ENCODE assay signal across 8 cellular contexts in the genomic region with DNA sequence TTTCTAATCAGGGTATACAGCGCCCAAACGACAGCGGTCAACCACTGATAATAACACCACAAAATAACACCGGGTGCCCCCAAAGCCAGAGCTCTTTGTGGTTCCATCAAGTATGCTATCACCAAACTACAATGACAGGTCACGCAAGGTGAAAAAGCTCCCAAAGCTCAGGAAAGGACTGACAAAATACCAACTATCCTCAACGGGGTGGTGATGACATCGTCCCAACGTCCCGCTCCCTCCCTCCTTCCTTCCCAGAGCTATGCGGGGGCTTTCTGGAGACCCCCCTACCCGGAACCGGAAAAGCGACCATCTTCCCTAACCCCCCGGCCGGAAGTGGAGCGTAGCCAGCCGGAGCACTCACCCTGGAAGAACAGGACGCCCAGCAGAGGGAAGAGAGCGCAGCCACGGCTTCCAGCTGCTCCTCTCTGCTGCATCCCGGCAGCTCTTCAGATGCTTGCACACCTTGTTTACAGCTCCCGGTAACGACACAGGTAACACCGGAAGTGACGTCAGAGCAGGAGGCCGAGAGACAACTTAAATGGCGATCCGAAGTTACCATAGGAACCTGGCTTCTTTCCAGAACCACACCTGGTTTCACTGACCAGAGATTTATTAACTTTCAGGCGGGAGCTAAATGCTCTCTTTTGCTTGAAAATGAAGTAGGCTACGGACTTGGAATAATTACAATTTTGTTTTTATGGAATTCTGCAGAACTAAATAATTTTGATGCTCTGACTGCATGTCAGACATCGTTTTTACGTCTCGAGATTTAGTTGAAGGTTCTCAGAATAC. TPM values are rescaled to one million over a fixed set of nuclear protein-coding genes. Genes with fewer than 3 reads are reported as not detected.
A peak's percentile ranks its signal among the peaks of the same experiment; 100 is the strongest.
DNase-seq lines count a peak whose midpoint lies in the region; ATAC-seq and TF ChIP-seq lines count a peak whose summit lies in the region.

A gene with protein sequence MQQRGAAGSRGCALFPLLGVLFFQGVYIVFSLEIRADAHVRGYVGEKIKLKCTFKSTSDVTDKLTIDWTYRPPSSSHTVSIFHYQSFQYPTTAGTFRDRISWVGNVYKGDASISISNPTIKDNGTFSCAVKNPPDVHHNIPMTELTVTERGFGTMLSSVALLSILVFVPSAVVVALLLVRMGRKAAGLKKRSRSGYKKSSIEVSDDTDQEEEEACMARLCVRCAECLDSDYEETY (minus strand): TSS at position 508 of the 795 bp plus-strand sequence. CDS start 71 bp downstream, at position 437.

- WGBS in liver: 3% methylated on average over 33 of the region's 33 CpGs

- H3K27ac ChIP-seq in duodenal mucosa (ENCODE audit: low read depth, low read length) (peak within 1 kb of the TSS; percentile 78), liver (ENCODE audit: low read depth in 1 of 2, low read length in 2 of 2) (peak within 1 kb of the TSS; percentile 95)

- peaks cover 49% of the 10 kb centered on the region for H3K4me1 Mint-ChIP-seq in activated CD8-positive, alpha-beta T cell treated with anti-CD3 and anti-CD28 coated beads for 36 hours (ENCODE audit: low read depth)

- TF ChIP-seq CTCF in activated CD8-positive, alpha-beta T cell treated with anti-CD3 and anti-CD28 coated beads for 36 hours (IDR thresholded peaks at IDR 0.05): no peak
- no peak for TF ChIP-seq CTCF in liver (IDR thresholded peaks at IDR 0.05; ENCODE audit: low read depth, low read length, missing input control)

- peak within 1 kb of the TSS; percentile 93 for H3K4me3 Mint-ChIP-seq in activated CD8-positive, alpha-beta T cell treated with anti-CD3 and anti-CD28 coated beads for 36 hours

- POLR2A ChIA-PET in activated CD8-positive, alpha-beta T cell treated with anti-CD3 and anti-CD28 coated beads for 36 hours (lab: Charles Lee): interaction anchor here (0.7 to 2.8 kb wide), 24 partner anchors 9 to 94 kb away, joined by 3 to 39 read pairs (median 4); a partner anchor contains a TSS

- H3K36me3 Mint-ChIP-seq in activated CD8-positive, alpha-beta T cell treated with anti-CD3 and anti-CD28 coated beads for 36 hours (ENCODE audit: low read depth): peaks cover 38% of the 10 kb centered on the region

- H3K36me3 ChIP-seq in duodenal mucosa (ENCODE audit: control insufficient read depth in 1 of 2, insufficient read depth in 2 of 2, low read length in 2 of 2) (peaks cover 0 to 2% of the 10 kb centered on the region in 2 donors), liver (ENCODE audit: control insufficient read depth in 4 of 4, insufficient read depth in 3 of 4, low read depth in 1 of 4, low read length in 3 of 4) (peaks cover under 1 to 2% (median 1%) of the 10 kb centered on the region in 4 donors)

- no peaks in the 10 kb centered on the region for H3K27me3 Mint-ChIP-seq in activated CD8-positive, alpha-beta T cell treated with anti-CD3 and anti-CD28 coated beads for 36 hours

- peak within 1 kb of the TSS; percentile 85 to 88 for H3K4me3 ChIP-seq in duodenal mucosa (ENCODE audit: low read depth in 1 of 2, low read length in 2 of 2)
- H3K4me3 ChIP-seq in liver (ENCODE audit: low read depth in 1 of 3, low read length in 3 of 3): peak within 1 kb of the TSS; percentile 82 to 98 (median 91)

- H3K4me1 ChIP-seq in duodenal mucosa (ENCODE audit: control insufficient read depth in 1 of 2, insufficient read depth in 2 of 2, low read length in 2 of 2): peaks cover 10 to 13% of the 10 kb centered on the region in 2 donors
- peaks cover 3 to 7% (median 4%) of the 10 kb centered on the region in 4 donors for H3K4me1 ChIP-seq in liver (ENCODE audit: control insufficient read depth in 4 of 4, insufficient read depth in 4 of 4, low read length in 3 of 4)

- intact Hi-C loops in activated CD8-positive, alpha-beta T cell treated with anti-CD3 and anti-CD28 coated beads for 36 hours (cut with micrococcal nuclease): loop anchor here (5.0 kb wide), 1 partner anchor 35 kb away; no protein-coding TSS in a partner anchor

- peak within 1 kb of the TSS; percentile 99 for H3K27ac Mint-ChIP-seq in activated CD8-positive, alpha-beta T cell treated with anti-CD3 and anti-CD28 coated beads for 36 hours

- no peaks in the 10 kb centered on the region for H3K9me3 Mint-ChIP-seq in activated CD8-positive, alpha-beta T cell treated with anti-CD3 and anti-CD28 coated beads for 36 hours

- ATAC-seq in GM19035 (IDR thresholded peaks at IDR 0.05; ENCODE audit: unreplicated experiment): peak; percentile 87
- ATAC-seq in HG03558 (IDR thresholded peaks at IDR 0.05; ENCODE audit: extremely low read depth, unreplicated experiment): peak; percentile 51
- ATAC-seq in activated CD8-positive, alpha-beta T cell treated with anti-CD3 and anti-CD28 coated beads for 36 hours: peak; percentile 72

- in situ Hi-C loops in ACHN (cut with HindIII; ENCODE audit: low pct_ligation_motif_present, low pct_unique_long_range_greater_than_20kb, low sequenced_read_pairs): no loop called here

- CTCF ChIA-PET in activated CD8-positive, alpha-beta T cell treated with anti-CD3 and anti-CD28 coated beads for 36 hours (lab: Charles Lee): interaction anchor here (0.7 to 4.0 kb wide), 16 partner anchors 9 to 352 kb away, joined by 3 to 24 read pairs (median 4); a partner anchor contains a TSS

- H3K9me3 ChIP-seq in duodenal mucosa (ENCODE audit: control insufficient read depth in 1 of 2, low read length in 2 of 2) (no peaks in the 10 kb centered on the region), liver (ENCODE audit: control insufficient read depth in 4 of 4, low read length in 3 of 4) (no peaks in the 10 kb centered on the region)

- H3K9ac ChIP-seq in duodenal mucosa (ENCODE audit: low read depth in 1 of 2, low read length in 2 of 2) (peak within 1 kb of the TSS; percentile 65 to 79), liver (ENCODE audit: low read depth in 1 of 2, low read length in 2 of 2) (peak within 1 kb of the TSS; percentile 40 to 73)

- DNase-seq in ACHN: peak; percentile 79
- DNase-seq in NCI-H774 (lab: John Stamatoyannopoulos, UW): peak; percentile 96
- peak; percentile 92 for DNase-seq in activated CD8-positive, alpha-beta T cell treated with anti-CD3 and anti-CD28 coated beads for 36 hours
- DNase-seq in stimulated activated CD4-positive, alpha-beta T cell treated with anti-CD3 and anti-CD28 coated beads, Interleukin-2, amount 100 ng/mL, for 48 hours: peak; percentile 73 to 78

- no peaks in the 10 kb centered on the region for H3K27me3 ChIP-seq in duodenal mucosa (ENCODE audit: control insufficient read depth in 1 of 2, insufficient read depth in 2 of 2, low read length in 2 of 2)
- H3K27me3 ChIP-seq in liver (ENCODE audit: control insufficient read depth in 4 of 4, insufficient read depth in 4 of 4, low read length in 3 of 4): no peaks in the 10 kb centered on the region

- TF ChIP-seq RAD21 in liver (IDR thresholded peaks at IDR 0.05): no peak

TF ChIP-seq in liver, 16 proteins besides CTCF, POLR2A, EP300 and RAD21 (continues in another document):
- TF ChIP-seq FOXA2 (IDR thresholded peaks at IDR 0.05): peak; percentile 18
- no peak for TF ChIP-seq EGR1 (IDR thresholded peaks at IDR 0.05; ENCODE audit: low read depth in 2 of 2)
- TF ChIP-seq, protein P1, sequence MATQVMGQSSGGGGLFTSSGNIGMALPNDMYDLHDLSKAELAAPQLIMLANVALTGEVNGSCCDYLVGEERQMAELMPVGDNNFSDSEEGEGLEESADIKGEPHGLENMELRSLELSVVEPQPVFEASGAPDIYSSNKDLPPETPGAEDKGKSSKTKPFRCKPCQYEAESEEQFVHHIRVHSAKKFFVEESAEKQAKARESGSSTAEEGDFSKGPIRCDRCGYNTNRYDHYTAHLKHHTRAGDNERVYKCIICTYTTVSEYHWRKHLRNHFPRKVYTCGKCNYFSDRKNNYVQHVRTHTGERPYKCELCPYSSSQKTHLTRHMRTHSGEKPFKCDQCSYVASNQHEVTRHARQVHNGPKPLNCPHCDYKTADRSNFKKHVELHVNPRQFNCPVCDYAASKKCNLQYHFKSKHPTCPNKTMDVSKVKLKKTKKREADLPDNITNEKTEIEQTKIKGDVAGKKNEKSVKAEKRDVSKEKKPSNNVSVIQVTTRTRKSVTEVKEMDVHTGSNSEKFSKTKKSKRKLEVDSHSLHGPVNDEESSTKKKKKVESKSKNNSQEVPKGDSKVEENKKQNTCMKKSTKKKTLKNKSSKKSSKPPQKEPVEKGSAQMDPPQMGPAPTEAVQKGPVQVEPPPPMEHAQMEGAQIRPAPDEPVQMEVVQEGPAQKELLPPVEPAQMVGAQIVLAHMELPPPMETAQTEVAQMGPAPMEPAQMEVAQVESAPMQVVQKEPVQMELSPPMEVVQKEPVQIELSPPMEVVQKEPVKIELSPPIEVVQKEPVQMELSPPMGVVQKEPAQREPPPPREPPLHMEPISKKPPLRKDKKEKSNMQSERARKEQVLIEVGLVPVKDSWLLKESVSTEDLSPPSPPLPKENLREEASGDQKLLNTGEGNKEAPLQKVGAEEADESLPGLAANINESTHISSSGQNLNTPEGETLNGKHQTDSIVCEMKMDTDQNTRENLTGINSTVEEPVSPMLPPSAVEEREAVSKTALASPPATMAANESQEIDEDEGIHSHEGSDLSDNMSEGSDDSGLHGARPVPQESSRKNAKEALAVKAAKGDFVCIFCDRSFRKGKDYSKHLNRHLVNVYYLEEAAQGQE (IDR thresholded peaks at IDR 0.05): no peak
- TF ChIP-seq GABPA (IDR thresholded peaks at IDR 0.05 in 1 of 2, conservative IDR thresholded peaks at IDR 0.05 in 1 of 2): peak; percentile 94 to 99
- TF ChIP-seq, protein P2, sequence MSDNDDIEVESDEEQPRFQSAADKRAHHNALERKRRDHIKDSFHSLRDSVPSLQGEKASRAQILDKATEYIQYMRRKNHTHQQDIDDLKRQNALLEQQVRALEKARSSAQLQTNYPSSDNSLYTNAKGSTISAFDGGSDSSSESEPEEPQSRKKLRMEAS (IDR thresholded peaks at IDR 0.05): peak; percentile 45
- TF ChIP-seq, protein P3, sequence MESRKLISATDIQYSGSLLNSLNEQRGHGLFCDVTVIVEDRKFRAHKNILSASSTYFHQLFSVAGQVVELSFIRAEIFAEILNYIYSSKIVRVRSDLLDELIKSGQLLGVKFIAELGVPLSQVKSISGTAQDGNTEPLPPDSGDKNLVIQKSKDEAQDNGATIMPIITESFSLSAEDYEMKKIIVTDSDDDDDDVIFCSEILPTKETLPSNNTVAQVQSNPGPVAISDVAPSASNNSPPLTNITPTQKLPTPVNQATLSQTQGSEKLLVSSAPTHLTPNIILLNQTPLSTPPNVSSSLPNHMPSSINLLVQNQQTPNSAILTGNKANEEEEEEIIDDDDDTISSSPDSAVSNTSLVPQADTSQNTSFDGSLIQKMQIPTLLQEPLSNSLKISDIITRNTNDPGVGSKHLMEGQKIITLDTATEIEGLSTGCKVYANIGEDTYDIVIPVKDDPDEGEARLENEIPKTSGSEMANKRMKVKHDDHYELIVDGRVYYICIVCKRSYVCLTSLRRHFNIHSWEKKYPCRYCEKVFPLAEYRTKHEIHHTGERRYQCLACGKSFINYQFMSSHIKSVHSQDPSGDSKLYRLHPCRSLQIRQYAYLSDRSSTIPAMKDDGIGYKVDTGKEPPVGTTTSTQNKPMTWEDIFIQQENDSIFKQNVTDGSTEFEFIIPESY (IDR thresholded peaks at IDR 0.05): no peak
- no peak for TF ChIP-seq SP1 (IDR thresholded peaks at IDR 0.05)
- TF ChIP-seq FOXA1 (IDR thresholded peaks at IDR 0.05): no peak
- no peak for TF ChIP-seq JUND (IDR thresholded peaks at IDR 0.05)

RNA-seq across cellular contexts. Expression of the gene that starts here (rescaled TPM):
- 10 to 100 TPM; 51.1 to 51.7 TPM for total RNA-seq in activated CD8-positive, alpha-beta T cell treated with anti-CD3 and anti-CD28 coated beads for 36 hours
- 1 to 10 TPM; 4.1 to 6.9 TPM for total RNA-seq in liver
- 1 to 10 TPM; 2.5 to 2.9 TPM for polyA plus RNA-seq in liver

Comparison
In these comparisons a context has a peak if more than half of its experiments do, and no peak if none do; other contexts are left out.
1. Peak in every context shown above with its lines: DNase-seq, ATAC-seq, H3K4me3 ChIP-seq and H3K27ac ChIP-seq.
2. RNA of the gene that starts here (total RNA-seq): 51.1 to 51.7 TPM in activated CD8-positive, alpha-beta T cell treated with anti-CD3 and anti-CD28 coated beads for 36 hours; 4.1 to 6.9 TPM in liver; every median in the first group is over 4 times any median in the second.